Comparison of ENCODE assay signal across 18 cellular contexts in genomic region chr17:73550561-73550960, GRCh38.
DNase-seq lines count a peak whose midpoint lies in the region; FAIRE-seq and TF ChIP-seq lines count a peak whose summit lies in the region.
"Had no signal": no experiment of that assay in that cellular context is flagged by ENCODE, and none has a peak within 500 bp of the region (broad histone marks: within the 10 kb centered on the region; RNA-seq: fewer than 3 reads in every experiment).

No MANE protein-coding gene starts in this region.

- H3T11ph ChIP-seq in H9 (ENCODE audit: low read length): no peak overlapping the region

- DNase-seq in AG08395 (ENCODE audit: low spot score) (peak; percentile 24), H9 (no peak), endodermal cell (peak; percentile 73), nephron progenitor cell (no peak), HT-29 (ENCODE audit: low spot score) (no peak), HTR-8/SVneo (ENCODE audit: insufficient read length, low spot score) (no peak)
- DNase-seq in activated CD8-positive, alpha-beta memory T cell treated with anti-CD3 and anti-CD28 coated beads, Interleukin-2, amount 50 U/mL, for 48 hours: no peak
- DNase-seq: C1 segment of cervical spinal cord, HCEC 1CT, KG1, NCI-H187, NCI-H2171, NCI-H446 treated with DMSO at 0.1 percent for 48 hours, NCI-H774, PC-9, Right ventricle myocardium superior had no signal

- H3K36me3 ChIP-seq in endodermal cell (ENCODE audit: control insufficient read depth, insufficient read depth, low read length): no peaks in the 10 kb centered on the region

- no peaks in the 10 kb centered on the region for H3K79me2 ChIP-seq in H9 (ENCODE audit: insufficient read depth, low read length)

- no peak overlapping the region for H4K5ac ChIP-seq in H9 (ENCODE audit: insufficient read length, low read depth, low read length)

- H3K4ac ChIP-seq in H9 (ENCODE audit: low read depth, low read length): no peak overlapping the region

- no CpG with 5 or more reads among the region's 10 CpGs for WGBS in H9 (ENCODE audit: extremely low coverage, insufficient read length, low lambda C conversion rate)
- WGBS in endodermal cell (ENCODE audit: insufficient coverage in 1 of 2, insufficient read length in 1 of 2), 2 experiments: 91% methylated on average over 7 to 10 of the region's 10 CpGs

- H3K9me3 Mint-ChIP-seq in H9 (peaks cover 0 to 6% of the 10 kb centered on the region in 2 experiments; a peak in 1 of 5 replicates), endodermal cell (no peaks in the 10 kb centered on the region), nephron progenitor cell (no peaks in the 10 kb centered on the region)

- H3K36me3 Mint-ChIP-seq in H9 (ENCODE audit: insufficient read depth in 1 of 3, low read depth in 3 of 3) (peaks cover 0 to 11% (median 2%) of the 10 kb centered on the region in 3 experiments; a peak in 4 of 7 replicates), endodermal cell (ENCODE audit: low read depth) (no peaks in the 10 kb centered on the region), nephron progenitor cell (ENCODE audit: low read depth) (no peaks in the 10 kb centered on the region)

- H3K27ac Mint-ChIP-seq in H9 (peak overlapping the region in 2 of 3 experiments; percentile 82 to 89; a peak in 3 of 7 replicates), endodermal cell (no peak overlapping the region), nephron progenitor cell (no peak overlapping the region)

- H3K4me1 ChIP-seq in H9 (ENCODE audit: insufficient read depth, low read length) (peaks cover 3% of the 10 kb centered on the region; the same call in 1 of the 2 replicates), endodermal cell (ENCODE audit: control insufficient read depth, insufficient read depth, low read length) (no peaks in the 10 kb centered on the region)

- H3K4me1 Mint-ChIP-seq in H9 (peaks cover 42 to 71% of the 10 kb centered on the region in 2 experiments), endodermal cell (peaks cover 17% of the 10 kb centered on the region), nephron progenitor cell (peaks cover 80% of the 10 kb centered on the region)

- H2BK20ac ChIP-seq in H9 (ENCODE audit: low read depth, low read length, poor library complexity, severe bottlenecking): no peak overlapping the region

- H3K4me2 ChIP-seq in H9 (ENCODE audit: insufficient read depth, insufficient read length, low read length): no peak overlapping the region
- H3K4me2 ChIP-seq: PC-9 had no signal

- no peaks in the 10 kb centered on the region for H3K79me1 ChIP-seq in H9 (ENCODE audit: insufficient read depth, low read depth, low read length, poor library complexity, severe bottlenecking)

- H3K18ac ChIP-seq in H9 (ENCODE audit: insufficient read length, low read depth, low read length): no peak overlapping the region

- H3K23ac ChIP-seq in H9 (ENCODE audit: insufficient read length, low read depth, low read length): no peak overlapping the region

- H2AK5ac ChIP-seq in H9 (ENCODE audit: insufficient read length, low read length): no peak overlapping the region

- H2BK15ac ChIP-seq in H9 (ENCODE audit: low read depth, low read length): no peak overlapping the region

- H3K4me3 ChIP-seq in endodermal cell (ENCODE audit: low read length): no peak overlapping the region
- H3K4me3 ChIP-seq: PC-9 had no signal

- H3K56ac ChIP-seq in H9 (ENCODE audit: insufficient read length, low read depth, low read length): no peak overlapping the region

- no peak overlapping the region for H4K91ac ChIP-seq in H9 (ENCODE audit: insufficient read length, low read depth, low read length)

- H2BK120ac ChIP-seq in H9 (ENCODE audit: low read depth, low read length, poor library complexity, severe bottlenecking): no peak overlapping the region

- no peak for TF ChIP-seq CTCF in H9 (conservative IDR thresholded peaks at IDR 0.05)
- no peak for TF ChIP-seq CTCF in endodermal cell (conservative IDR thresholded peaks at IDR 0.05)
- TF ChIP-seq CTCF in nephron progenitor cell (IDR thresholded peaks at IDR 0.05): no peak

- H3K9me3 ChIP-seq in H9 (ENCODE audit: control insufficient read depth, low read depth, low read length) (no peaks in the 10 kb centered on the region), endodermal cell (ENCODE audit: control insufficient read depth, low read length) (peaks cover 7% of the 10 kb centered on the region)

- H2BK12ac ChIP-seq in H9 (ENCODE audit: insufficient read length, low read depth, low read length): no peak overlapping the region

- H4K20me1 ChIP-seq in H9 (ENCODE audit: control insufficient read depth, insufficient read depth, insufficient read length): no peaks in the 10 kb centered on the region

- H3K27me3 ChIP-seq in H9 (ENCODE audit: insufficient read depth, low read length) (no peaks in the 10 kb centered on the region), endodermal cell (ENCODE audit: control insufficient read depth, insufficient read depth, low read length, poor library complexity, severe bottlenecking) (no peaks in the 10 kb centered on the region)

- no peak overlapping the region for H3K27ac ChIP-seq in H9 (ENCODE audit: insufficient read length, low read depth, low read length)
- H3K27ac ChIP-seq in endodermal cell (ENCODE audit: low read depth, low read length): no peak overlapping the region
- H3K27ac ChIP-seq: HL-60, PC-9 had no signal

- H4K8ac ChIP-seq in H9 (replicated peaks; ENCODE audit: insufficient read length, low read depth, low read length): no peak overlapping the region

- H3K4me3 Mint-ChIP-seq in H9: no peak overlapping the region
- no peak overlapping the region for H3K4me3 Mint-ChIP-seq in endodermal cell
- peak overlapping the region; percentile 58 for H3K4me3 Mint-ChIP-seq in nephron progenitor cell

- FAIRE-seq in HTR-8/SVneo (lab: Jason Lieb, UNC): no peak
- FAIRE-seq: GM18507 had no signal

- H3K27me3 Mint-ChIP-seq in H9 (ENCODE audit: low read depth): no peaks in the 10 kb centered on the region; the same call in 1 of the 2 replicates
- H3K27me3 Mint-ChIP-seq in endodermal cell (ENCODE audit: insufficient read depth): peaks cover 4% of the 10 kb centered on the region
- peaks cover 9% of the 10 kb centered on the region for H3K27me3 Mint-ChIP-seq in nephron progenitor cell (ENCODE audit: low read depth, poor library complexity)

- no peak overlapping the region for H2BK5ac ChIP-seq in H9 (ENCODE audit: insufficient read length, low read length)

- H3K9ac ChIP-seq in H9 (ENCODE audit: extremely low read depth, insufficient read length, low read length) (no peak overlapping the region), endodermal cell (ENCODE audit: extremely low read depth, low read length, poor library complexity, severe bottlenecking) (no peak overlapping the region)

- H2AFZ ChIP-seq in H9 (ENCODE audit: low read length): no peak overlapping the region
- H2AFZ ChIP-seq: PC-9 had no signal

- H3K14ac ChIP-seq in H9 (ENCODE audit: insufficient read depth, low read length): no peak overlapping the region

- no peaks in the 10 kb centered on the region for H3K23me2 ChIP-seq in H9 (ENCODE audit: insufficient read length, low read depth, low read length, poor library complexity, severe bottlenecking)

Comparison
In these comparisons a context has a peak if more than half of its experiments do, and no peak if none do; other contexts are left out.
1. DNase-seq: peak in AG08395 (single experiment) and endodermal cell (single experiment); none in H9 (single experiment), nephron progenitor cell (single experiment), HT-29 (single experiment), activated CD8-positive, alpha-beta memory T cell treated with anti-CD3 and anti-CD28 coated beads, Interleukin-2, amount 50 U/mL, for 48 hours (single experiment) and HTR-8/SVneo (single experiment).
2. H3K27ac Mint-ChIP-seq: peak in H9 (2 of 3); none in endodermal cell (single experiment) and nephron progenitor cell (single experiment).